In the genomic region with DNA sequence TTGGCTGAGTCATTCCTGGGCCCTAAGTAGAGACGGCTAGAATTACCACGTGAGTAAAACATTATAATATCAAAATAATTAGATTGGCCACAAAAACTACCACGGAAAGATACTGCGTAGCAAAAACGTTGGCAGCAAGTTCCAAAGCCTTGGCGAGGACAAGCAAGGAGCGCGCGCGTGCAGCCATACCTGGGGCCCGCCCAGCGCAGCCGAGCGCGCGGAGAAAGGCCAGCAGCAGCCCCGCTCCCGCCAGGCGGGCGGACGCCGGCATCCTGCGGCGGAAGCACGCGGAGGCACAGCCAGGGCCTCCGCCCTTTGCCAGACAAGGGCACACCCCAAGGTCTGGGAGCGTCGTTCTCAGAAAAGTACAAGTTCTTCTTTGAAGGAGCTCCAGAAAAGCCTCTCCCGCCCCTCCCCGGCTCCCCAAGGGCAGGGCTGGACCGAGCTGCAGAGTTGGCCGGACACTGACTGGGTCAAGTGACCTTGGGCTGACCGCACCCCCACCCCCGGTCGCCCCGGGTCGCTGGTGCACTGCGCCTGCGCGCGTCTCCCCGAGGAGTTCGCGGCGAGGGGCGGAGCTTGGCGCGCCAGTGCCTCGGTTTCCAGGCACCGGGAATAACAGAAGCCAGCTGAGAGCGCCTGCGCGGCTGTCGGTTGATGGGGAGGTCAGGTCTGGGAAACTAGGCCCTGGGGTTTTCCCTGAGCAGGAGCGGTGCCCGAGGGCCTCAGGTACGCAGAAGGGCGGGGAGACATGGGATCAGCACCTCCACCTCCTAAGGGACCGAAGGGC, we compare ENCODE assay signal across 8 cellular contexts. TPM values are rescaled to one million over a fixed set of nuclear protein-coding genes. Genes with fewer than 3 reads are reported as not detected.
DNase-seq lines count a peak whose midpoint lies in the region; ATAC-seq, FAIRE-seq and TF ChIP-seq lines count a peak whose summit lies in the region.

TSS of gene ZC2HC1C (plus strand) at position 621 of the 790 bp plus-strand sequence. CDS start 933 bp downstream, outside the sequence.

- TF ChIP-seq CTCF in GM23338 (conservative IDR thresholded peaks at IDR 0.05; ENCODE audit: low read depth in 2 of 2): no peak

- intact Hi-C loops in left ventricle myocardium superior (cut with micrococcal nuclease): no loop called here
- intact Hi-C loops in posterior vena cava (cut with DNase I): no loop called here

- peak within 1 kb of the TSS; percentile 91 for H3K27ac Mint-ChIP-seq in GM23338

- peak within 1 kb of the TSS; percentile 61 for H3K4me3 ChIP-seq in GM23338

- no peaks in the 10 kb centered on the region for H3K9me3 Mint-ChIP-seq in GM23338

- H3K9me2 ChIP-seq in GM23338 (ENCODE audit: insufficient read depth): no peaks in the 10 kb centered on the region

- ATAC-seq in GM23338 (peak; percentile 91), left ventricle myocardium superior (peak; percentile 93)

- no peaks in the 10 kb centered on the region for H3K36me3 ChIP-seq in GM23338 (ENCODE audit: insufficient read depth)

- H3K4me1 Mint-ChIP-seq in GM23338: peaks cover 8% of the 10 kb centered on the region; the same call in 2 of the 3 replicates

- H4K20me1 ChIP-seq in GM23338 (replicated peaks; ENCODE audit: insufficient read depth): no peaks in the 10 kb centered on the region; the same call in 1 of the 2 replicates

- peak; percentile 97 for DNase-seq in DMS79 treated with DMSO at 0.1 percent for 48 hours (lab: John Stamatoyannopoulos, UW)
- DNase-seq in GM23338 (ENCODE audit: low spot score): peak; percentile 97
- peak; percentile 69 for DNase-seq in NAMALWA (ENCODE audit: low spot score)
- peak; percentile 15 for DNase-seq in T follicular helper cell (ENCODE audit: low read depth)
- DNase-seq in left ventricle myocardium superior: peak; percentile 99
- DNase-seq in posterior vena cava (ENCODE audit: low spot score): peak; percentile 99
- DNase-seq in urothelium cell line (ENCODE audit: low spot score): peak; percentile 96

- FAIRE-seq in urothelium cell line (lab: Jason Lieb, UNC): peak; percentile 27

- H3K27me3 Mint-ChIP-seq in GM23338 (ENCODE audit: insufficient read depth, low read depth, poor library complexity): peaks cover 2% of the 10 kb centered on the region

- H3K4me2 ChIP-seq in GM23338: peak within 1 kb of the TSS; percentile 89

- H3K4me1 ChIP-seq in GM23338 (ENCODE audit: insufficient read depth): peaks cover 7% of the 10 kb centered on the region; the same call in 1 of the 2 replicates

- peak within 1 kb of the TSS; percentile 90 for H2AFZ ChIP-seq in GM23338

- H3K27me3 ChIP-seq in GM23338 (ENCODE audit: insufficient read depth): no peaks in the 10 kb centered on the region

- H3K79me2 ChIP-seq in GM23338 (replicated peaks; ENCODE audit: insufficient read depth): peaks cover 20% of the 10 kb centered on the region

- peak within 1 kb of the TSS; percentile 78 for H3K27ac ChIP-seq in GM23338 (ENCODE audit: low read depth)
- H3K27ac ChIP-seq in angular gyrus (ENCODE audit: low read depth, low read length): peak within 1 kb of the TSS; percentile 95

- H3K4me3 Mint-ChIP-seq in GM23338: no peak within 1 kb of the TSS; the same call in 2 of the 3 replicates

- peaks cover 12% of the 10 kb centered on the region for H3F3A ChIP-seq in GM23338 (replicated peaks; ENCODE audit: low read depth)

- H3K36me3 Mint-ChIP-seq in GM23338 (ENCODE audit: low read depth): no peaks in the 10 kb centered on the region

TF ChIP-seq in GM23338, 12 proteins besides CTCF, POLR2A, EP300 and RAD21:
- no peak for TF ChIP-seq NANOG (IDR thresholded peaks at IDR 0.05; ENCODE audit: borderline replicate concordance)
- TF ChIP-seq POLR2AphosphoS5 (IDR thresholded peaks at IDR 0.05; ENCODE audit: low read depth): peak; percentile 85
- TF ChIP-seq ZNF114 (CRISPR knock-in tag; IDR thresholded peaks at IDR 0.05): no peak
- TF ChIP-seq REST (IDR thresholded peaks at IDR 0.05; ENCODE audit: unreplicated experiment): peak; percentile 16
- TF ChIP-seq EZH2 (IDR thresholded peaks at IDR 0.05; ENCODE audit: low read depth, unreplicated experiment): no peak

RNA-seq across cellular contexts. Expression of gene ZC2HC1C, which starts in this region (rescaled TPM):
- total RNA-seq in GM23338 (2014; rRNA removed; shearing (Covaris generic)): 0.90 and 3.7 TPM in 2 replicates
- polyA plus RNA-seq in GM23338 (2016; fragmentation: Nextera tagmentation; extraction: Ambion mirVana): 2.8 and 3.7 TPM in 2 replicates
- 14.0 TPM for total RNA-seq in left ventricle myocardium superior
- total RNA-seq in posterior vena cava: 1 to 10 TPM in 1 of 2 donors, under 1 TPM in 1; 0.46 to 2.3 TPM

Comparison
In these comparisons a context has a peak if more than half of its experiments do, and no peak if none do; other contexts are left out.
1. Peak in every context shown above with its lines: DNase-seq, ATAC-seq, H3K4me3 ChIP-seq and H3K27ac ChIP-seq.
2. DNase-seq: peak in every context shown above with its lines; median percentile 99 in left ventricle myocardium superior; 99 in posterior vena cava; 97 in DMS79 treated with DMSO at 0.1 percent for 48 hours; 97 in GM23338; 96 in urothelium cell line; 69 in NAMALWA; 15 in T follicular helper cell.